ENCODE assay signal across 14 cellular contexts in the genomic region with DNA sequence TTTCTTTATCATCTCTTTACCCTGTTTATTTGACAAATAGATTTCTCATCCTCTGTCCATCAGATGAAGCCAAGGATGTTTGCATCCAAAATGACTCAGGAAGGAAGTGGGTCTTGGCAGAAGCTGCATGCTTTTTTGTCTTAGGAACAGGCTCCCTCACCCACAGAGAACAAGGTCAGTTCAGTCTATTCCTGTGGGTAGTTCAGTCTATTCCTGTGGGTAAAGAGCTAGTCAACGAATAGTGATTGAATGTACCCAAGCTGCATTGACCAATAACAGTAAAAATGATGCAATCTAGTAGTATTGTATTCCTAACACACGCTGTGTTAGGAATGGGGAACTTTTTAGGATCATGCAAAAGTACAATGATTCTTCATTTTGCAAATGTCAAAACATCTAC.
DNase-seq lines count a peak whose midpoint lies in the region; ATAC-seq and TF ChIP-seq lines count a peak whose summit lies in the region.
"Had no signal": no experiment of that assay in that cellular context is flagged by ENCODE, and none has a peak within 500 bp of the region (broad histone marks: within the 10 kb centered on the region; RNA-seq: fewer than 3 reads in every experiment).

No MANE protein-coding gene starts in this region.

- peak in 1 of 2 experiments; percentile 33; a peak in 1 of 4 replicates for TF ChIP-seq EP300 in SK-N-SH (IDR thresholded peaks at IDR 0.05; ENCODE audit: borderline replicate concordance in 1 of 2, low read depth in 1 of 2, low read length in 1 of 2)

- H3K36me3 ChIP-seq in SK-N-SH (replicated peaks in 1 of 2; ENCODE audit: control insufficient read depth in 1 of 2, insufficient read depth in 2 of 2, low read length in 1 of 2), result no peaks in the 10 kb centered on the region
- H3K36me3 ChIP-seq in spleen, result no peaks in the 10 kb centered on the region

- no peak overlapping the region for H3K4me3 Mint-ChIP-seq in T-helper 2 cell treated with Interferon-gamma antibody and Interleukin-4, amounts not matched to agents 5 μg/mL and 100 μg/mL, for 36 hours
- H3K4me3 Mint-ChIP-seq: activated CD4-positive, alpha-beta T cell treated with anti-CD3 and anti-CD28 coated beads for 36 hours had no signal

- peaks cover 0 to 5% of the 10 kb centered on the region in 2 experiments; a peak in 1 of 4 replicates for H3K4me1 ChIP-seq in SK-N-SH (ENCODE audit: control insufficient read depth in 1 of 2, insufficient read depth in 2 of 2, low read depth in 1 of 2, low read length in 1 of 2)
- no peaks in the 10 kb centered on the region for H3K4me1 ChIP-seq in spleen

- peak overlapping the region in 1 of 2 experiments; percentile 33; a peak in 1 of 4 replicates for H3K27ac ChIP-seq in SK-N-SH (ENCODE audit: low read depth in 2 of 2, low read length in 1 of 2)
- no peak overlapping the region for H3K27ac ChIP-seq in spleen
- H3K27ac ChIP-seq: PC-9 had no signal

- H3K9me3 Mint-ChIP-seq in T-helper 2 cell treated with Interferon-gamma antibody and Interleukin-4, amounts not matched to agents 5 μg/mL and 100 μg/mL, for 36 hours, result no peaks in the 10 kb centered on the region
- H3K9me3 Mint-ChIP-seq: activated naive CD4-positive, alpha-beta T cell treated with anti-CD3 and anti-CD28 coated beads, Interleukin-2, amount 50 U/mL, for 72 hours had no signal

- peak; percentile 92 for ATAC-seq in sciatic nerve
- ATAC-seq: activated CD4-positive, alpha-beta T cell treated with anti-CD3 and anti-CD28 coated beads for 36 hours; activated naive CD4-positive, alpha-beta T cell treated with anti-CD3 and anti-CD28 coated beads, Interleukin-2, amount 50 U/mL, for 72 hours had no signal

- H3K9me2 ChIP-seq in SK-N-SH, result no peaks in the 10 kb centered on the region

- TF ChIP-seq RAD21 in SK-N-SH (IDR thresholded peaks at IDR 0.05; ENCODE audit: low read length), result no peak

- 78% methylated on average over 2 of the region's 2 CpGs for WGBS in SK-N-SH (ENCODE audit: low lambda C conversion rate)
- WGBS in spleen, 5 donors, result 15 to 50% (median 23%) methylated on average over 2 of the region's 2 CpGs

- H3K36me3 Mint-ChIP-seq in T-helper 2 cell treated with Interferon-gamma antibody and Interleukin-4, amounts not matched to agents 5 μg/mL and 100 μg/mL, for 36 hours (ENCODE audit: low read depth), result no peaks in the 10 kb centered on the region
- H3K36me3 Mint-ChIP-seq: activated naive CD4-positive, alpha-beta T cell treated with anti-CD3 and anti-CD28 coated beads, Interleukin-2, amount 50 U/mL, for 72 hours had no signal

- H4K20me1 ChIP-seq in SK-N-SH (ENCODE audit: insufficient read depth), result no peaks in the 10 kb centered on the region

- POLR2A ChIA-PET in SK-N-SH (lab: Yijun Ruan, JAX), result no interaction called here

- H3K4me3 ChIP-seq in SK-N-SH (ENCODE audit: low read depth in 2 of 2, low read length in 1 of 2), result no peak overlapping the region
- no peak overlapping the region for H3K4me3 ChIP-seq in fibroblast of the aortic adventitia (ENCODE audit: low read depth, low read length)
- no peak overlapping the region for H3K4me3 ChIP-seq in spleen
- H3K4me3 ChIP-seq: PC-9 had no signal

- H3K27me3 Mint-ChIP-seq in T-helper 2 cell treated with Interferon-gamma antibody and Interleukin-4, amounts not matched to agents 5 μg/mL and 100 μg/mL, for 36 hours (ENCODE audit: low read depth), result peaks cover 2% of the 10 kb centered on the region
- H3K27me3 Mint-ChIP-seq: activated CD4-positive, alpha-beta T cell treated with anti-CD3 and anti-CD28 coated beads for 36 hours had no signal

- no peaks in the 10 kb centered on the region for H3K79me2 ChIP-seq in SK-N-SH (ENCODE audit: insufficient read depth)

- peak; percentile 87 for DNase-seq in GM03348 (ENCODE audit: low spot score)
- no peak for DNase-seq in SK-N-SH
- DNase-seq in fibroblast of the aortic adventitia (ENCODE audit: low read depth), result peak; percentile 97
- DNase-seq in sciatic nerve (ENCODE audit: low spot score), result no peak
- DNase-seq in T-helper 2 cell treated with Interferon-gamma antibody and Interleukin-4, amounts not matched to agents 5 μg/mL and 100 μg/mL, for 36 hours (ENCODE audit: low spot score), result no peak
- DNase-seq in SIG-M5 treated with dmso at 0.1 percent for 504 hours (lab: John Stamatoyannopoulos, UW; ENCODE audit: unreplicated experiment), result no peak
- DNase-seq in spleen, result no peak
- no peak for DNase-seq in activated T-cell treated with anti-CD3 and anti-CD28 coated beads for 4 hours
- DNase-seq: activated CD4-positive, alpha-beta T cell treated with anti-CD3 and anti-CD28 coated beads for 36 hours; DMS 273 treated with DMSO at 0.1 percent for 48 hours; NCI-H2029; PC-9; small intestine had no signal

- H3K4me2 ChIP-seq in SK-N-SH, result peak overlapping the region; percentile 18; the same call in 1 of the 2 replicates
- H3K4me2 ChIP-seq: PC-9 had no signal

- H3K9ac ChIP-seq in SK-N-SH, result no peak overlapping the region

- TF ChIP-seq POLR2A in spleen (IDR thresholded peaks at IDR 0.05), result no peak

- no peaks in the 10 kb centered on the region for H3K27me3 ChIP-seq in SK-N-SH (ENCODE audit: insufficient read depth)
- H3K27me3 ChIP-seq in spleen (replicated peaks in 1 of 7), result no peaks in the 10 kb centered on the region

- H3F3A ChIP-seq in SK-N-SH (replicated peaks; ENCODE audit: insufficient read depth), result no peaks in the 10 kb centered on the region

- H3K27ac Mint-ChIP-seq in T-helper 2 cell treated with Interferon-gamma antibody and Interleukin-4, amounts not matched to agents 5 μg/mL and 100 μg/mL, for 36 hours, result no peak overlapping the region
- H3K27ac Mint-ChIP-seq: activated CD4-positive, alpha-beta T cell treated with anti-CD3 and anti-CD28 coated beads for 36 hours; activated naive CD4-positive, alpha-beta T cell treated with anti-CD3 and anti-CD28 coated beads, Interleukin-2, amount 50 U/mL, for 72 hours had no signal

- no peaks in the 10 kb centered on the region for H3K9me3 ChIP-seq in SK-N-SH
- no peaks in the 10 kb centered on the region for H3K9me3 ChIP-seq in spleen

- CTCF ChIA-PET in SK-N-SH (lab: Yijun Ruan, JAX), result interaction anchor here (0.9 kb wide), 1 partner anchor 10 kb away, joined by 7 read pairs; no protein-coding TSS in a partner anchor

- intact Hi-C loops in sciatic nerve (cut with DNase I), result no loop called here
- intact Hi-C loops in spleen (cut with DNase I; ENCODE audit: low total_unique reads), result no loop called here

- no peak overlapping the region for H2AFZ ChIP-seq in SK-N-SH (ENCODE audit: low read depth)
- H2AFZ ChIP-seq: PC-9 had no signal

- no peak for TF ChIP-seq CTCF in SK-N-SH (IDR thresholded peaks at IDR 0.05)
- TF ChIP-seq CTCF in fibroblast of the aortic adventitia (IDR thresholded peaks at IDR 0.05; ENCODE audit: insufficient read depth, low read length), result no peak
- TF ChIP-seq CTCF in spleen (IDR thresholded peaks at IDR 0.05 in 8 of 11, conservative IDR thresholded peaks at IDR 0.05 in 3 of 11), result no peak

- no peaks in the 10 kb centered on the region for H3K4me1 Mint-ChIP-seq in T-helper 2 cell treated with Interferon-gamma antibody and Interleukin-4, amounts not matched to agents 5 μg/mL and 100 μg/mL, for 36 hours (ENCODE audit: low read depth)
- H3K4me1 Mint-ChIP-seq: activated CD4-positive, alpha-beta T cell treated with anti-CD3 and anti-CD28 coated beads for 36 hours had no signal

TF ChIP-seq in SK-N-SH, 30 proteins besides CTCF, POLR2A, EP300 and RAD21 (continues in another document):
- peak; percentile 47; the same call in 1 of the 2 replicates for TF ChIP-seq TCF12 (IDR thresholded peaks at IDR 0.05)
- TF ChIP-seq TAF1 (IDR thresholded peaks at IDR 0.05; ENCODE audit: borderline replicate concordance, low read depth, low read length), result no peak
- TF ChIP-seq RCOR1 (IDR thresholded peaks at IDR 0.05; ENCODE audit: low read length), result no peak
- TF ChIP-seq RFX5 (IDR thresholded peaks at IDR 0.05; ENCODE audit: low read length), result no peak
- TF ChIP-seq SIN3A (IDR thresholded peaks at IDR 0.05; ENCODE audit: borderline replicate concordance, low read depth, low read length), result no peak
- TF ChIP-seq FOSL2 (IDR thresholded peaks at IDR 0.05; ENCODE audit: borderline replicate concordance, low read depth), result peak; percentile 47; the same call in 1 of the 2 replicates
- TF ChIP-seq MEF2A (IDR thresholded peaks at IDR 0.05; ENCODE audit: borderline replicate concordance, low read depth), result no peak
- TF ChIP-seq FOXM1 (IDR thresholded peaks at IDR 0.05; ENCODE audit: low read depth), result no peak
- peak; percentile 66 for TF ChIP-seq NFIC (IDR thresholded peaks at IDR 0.05; ENCODE audit: borderline replicate concordance)
- TF ChIP-seq RXRA (IDR thresholded peaks at IDR 0.05; ENCODE audit: borderline replicate concordance, low read depth), result peak; percentile 42; the same call in 1 of the 2 replicates
- TF ChIP-seq, protein P1, sequence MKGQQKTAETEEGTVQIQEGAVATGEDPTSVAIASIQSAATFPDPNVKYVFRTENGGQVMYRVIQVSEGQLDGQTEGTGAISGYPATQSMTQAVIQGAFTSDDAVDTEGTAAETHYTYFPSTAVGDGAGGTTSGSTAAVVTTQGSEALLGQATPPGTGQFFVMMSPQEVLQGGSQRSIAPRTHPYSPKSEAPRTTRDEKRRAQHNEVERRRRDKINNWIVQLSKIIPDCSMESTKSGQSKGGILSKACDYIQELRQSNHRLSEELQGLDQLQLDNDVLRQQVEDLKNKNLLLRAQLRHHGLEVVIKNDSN (IDR thresholded peaks at IDR 0.05; ENCODE audit: borderline replicate concordance, low read depth), result no peak
- TF ChIP-seq, protein P2, sequence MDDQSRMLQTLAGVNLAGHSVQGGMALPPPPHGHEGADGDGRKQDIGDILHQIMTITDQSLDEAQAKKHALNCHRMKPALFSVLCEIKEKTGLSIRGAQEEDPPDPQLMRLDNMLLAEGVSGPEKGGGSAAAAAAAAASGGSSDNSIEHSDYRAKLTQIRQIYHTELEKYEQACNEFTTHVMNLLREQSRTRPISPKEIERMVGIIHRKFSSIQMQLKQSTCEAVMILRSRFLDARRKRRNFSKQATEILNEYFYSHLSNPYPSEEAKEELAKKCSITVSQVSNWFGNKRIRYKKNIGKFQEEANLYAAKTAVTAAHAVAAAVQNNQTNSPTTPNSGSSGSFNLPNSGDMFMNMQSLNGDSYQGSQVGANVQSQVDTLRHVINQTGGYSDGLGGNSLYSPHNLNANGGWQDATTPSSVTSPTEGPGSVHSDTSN (IDR thresholded peaks at IDR 0.05), result peak; percentile 22; the same call in 1 of the 2 replicates
- TF ChIP-seq JUND (IDR thresholded peaks at IDR 0.05), result peak; percentile 58
- no peak for TF ChIP-seq SMC3 (IDR thresholded peaks at IDR 0.05; ENCODE audit: low read depth, low read length)
- no peak for TF ChIP-seq TEAD4 (IDR thresholded peaks at IDR 0.05; ENCODE audit: borderline replicate concordance, insufficient read depth)
- TF ChIP-seq FOXJ3 (CRISPR knock-in tag; IDR thresholded peaks at IDR 0.05), result no peak

Comparison
In these comparisons a context has a peak if more than half of its experiments do, and no peak if none do; other contexts are left out.
1. DNase-seq: peak in GM03348 (single experiment) and fibroblast of the aortic adventitia (single experiment); none in SK-N-SH (single experiment), sciatic nerve (single experiment), T-helper 2 cell treated with Interferon-gamma antibody and Interleukin-4, amounts not matched to agents 5 μg/mL and 100 μg/mL, for 36 hours (single experiment), SIG-M5 treated with dmso at 0.1 percent for 504 hours (single experiment), spleen (single experiment) and activated T-cell treated with anti-CD3 and anti-CD28 coated beads for 4 hours (single experiment).